ENCODE assay signal across 16 cellular contexts in genomic region chr17:79162012-79162577, GRCh38.
"Had no signal": no experiment of that assay in that cellular context is flagged by ENCODE, and none has a peak within 500 bp of the region (broad histone marks: within the 10 kb centered on the region; RNA-seq: fewer than 3 reads in every experiment).

No MANE protein-coding gene starts in this region.

- H3K4me1 Mint-ChIP-seq: activated T-helper 17 cell treated with anti-CD3 and anti-CD28 coated beads, Interleukin-2, amount 50 U/mL, for 72 hours; mesothelial cell of epicardium had no signal

- H3K9me3 Mint-ChIP-seq: activated T-helper 17 cell treated with anti-CD3 and anti-CD28 coated beads, Interleukin-2, amount 50 U/mL, for 72 hours; mesothelial cell of epicardium; nephron progenitor cell; stimulated activated naive CD8-positive, alpha-beta T cell treated with anti-CD3 and anti-CD28 coated beads, Interleukin-15, Interleukin-2, amounts not matched to agents 100 ng/mL and 50 ng/mL, for 24 hours had no signal

- H3K4me3 Mint-ChIP-seq: activated T-helper 17 cell treated with anti-CD3 and anti-CD28 coated beads, Interleukin-2, amount 50 U/mL, for 72 hours; mesothelial cell of epicardium; nephron progenitor cell; stimulated activated naive CD8-positive, alpha-beta T cell treated with anti-CD3 and anti-CD28 coated beads, Interleukin-15, Interleukin-2, amounts not matched to agents 100 ng/mL and 50 ng/mL, for 24 hours had no signal

- H3K27ac Mint-ChIP-seq: activated T-helper 17 cell treated with anti-CD3 and anti-CD28 coated beads, Interleukin-2, amount 50 U/mL, for 72 hours; mesothelial cell of epicardium; nephron progenitor cell; stimulated activated naive CD8-positive, alpha-beta T cell treated with anti-CD3 and anti-CD28 coated beads, Interleukin-15, Interleukin-2, amounts not matched to agents 100 ng/mL and 50 ng/mL, for 24 hours had no signal

- H3K27me3 Mint-ChIP-seq: stimulated activated naive CD8-positive, alpha-beta T cell treated with anti-CD3 and anti-CD28 coated beads, Interleukin-15, Interleukin-2, amounts not matched to agents 100 ng/mL and 50 ng/mL, for 24 hours had no signal

- ATAC-seq: body of pancreas, right lobe of liver had no signal

- H3K36me3 Mint-ChIP-seq: mesothelial cell of epicardium had no signal

- DNase-seq: activated CD4-positive, alpha-beta T cell treated with anti-CD3 and anti-CD28 coated beads, Interleukin-2, amount 50 U/mL, for 1 hour; activated naive CD4-positive, alpha-beta T cell; activated T-cell treated with anti-CD3 and anti-CD28 coated beads, Interleukin-2, amount 50 U/mL, for 1 hour; body of pancreas; dorsolateral prefrontal cortex; hypothalamus; islet precursor cell; left colon; nephron progenitor cell; right lobe of liver; small intestine; stimulated activated CD4-positive, alpha-beta T cell treated with anti-CD3 and anti-CD28 coated beads, Interleukin-2, amount 100 ng/mL, for 48 hours; T1000 had no signal
